ENCODE assay signal across 27 cellular contexts in the genomic region with DNA sequence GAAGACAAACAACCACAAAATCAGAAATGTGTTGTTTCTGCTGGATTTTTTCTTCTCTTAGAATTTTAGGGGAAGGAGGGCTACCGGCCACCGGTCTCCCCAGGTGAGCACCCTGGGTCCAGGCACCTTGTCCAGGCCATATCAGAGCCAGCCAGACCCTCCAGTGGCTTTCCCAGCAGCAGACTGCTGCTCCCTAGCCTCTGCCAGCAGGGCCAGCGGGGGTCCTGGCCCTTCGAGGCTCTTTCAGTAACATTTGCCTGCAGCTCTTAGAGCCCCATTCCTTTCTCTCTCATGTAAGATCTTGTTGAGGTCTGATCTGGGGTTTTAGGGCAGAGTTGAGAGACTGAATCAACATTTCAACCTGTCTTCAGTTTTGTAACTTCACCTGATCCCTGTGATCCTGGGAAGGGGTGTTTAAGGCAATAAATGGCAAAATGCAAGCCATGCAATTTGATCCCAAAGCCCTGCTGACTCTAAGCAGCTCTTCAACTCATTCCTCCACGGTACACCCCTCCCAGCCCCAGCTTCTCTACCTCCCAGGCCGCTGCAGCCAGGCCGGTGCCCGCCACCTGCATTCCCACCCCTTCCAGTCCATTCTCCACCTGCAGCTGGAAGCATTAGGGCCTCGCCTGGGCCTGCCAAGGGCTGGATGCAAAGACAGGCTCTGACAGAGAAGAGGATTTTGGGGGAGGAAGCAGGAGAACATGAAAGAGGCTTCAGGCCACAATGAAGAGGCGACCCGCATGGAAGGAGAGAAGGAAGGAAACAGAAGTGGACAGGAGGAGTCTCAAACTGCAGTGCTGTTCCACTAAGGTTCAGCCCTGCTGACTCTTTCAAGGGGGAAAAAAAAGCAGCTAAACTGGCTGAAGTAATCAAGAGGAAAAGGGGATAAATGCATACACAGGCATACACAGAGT.
A peak's percentile ranks its signal among the peaks of the same experiment; 100 is the strongest.
DNase-seq lines count a peak whose midpoint lies in the region; ATAC-seq and TF ChIP-seq lines count a peak whose summit lies in the region.
"Had no signal": no experiment of that assay in that cellular context is flagged by ENCODE, and none has a peak within 500 bp of the region (broad histone marks: within the 10 kb centered on the region; RNA-seq: fewer than 3 reads in every experiment).

No MANE protein-coding gene starts in this region.

- intact Hi-C loops in lower lobe of right lung (cut with DNase I): no loop called here

- H3K79me2 ChIP-seq in trophoblast cell (ENCODE audit: control insufficient read depth, insufficient read depth, low read length, poor library complexity): no peaks in the 10 kb centered on the region

- no peak overlapping the region for H2BK12ac ChIP-seq in trophoblast cell (ENCODE audit: low read length)

- no peak overlapping the region for H2BK5ac ChIP-seq in trophoblast cell (ENCODE audit: low read depth, low read length, poor library complexity)

- no peak overlapping the region for H3K23ac ChIP-seq in trophoblast cell (ENCODE audit: low read length)

- WGBS in thymus: 87% methylated on average over 11 of the region's 11 CpGs
- no CpG with 5 or more reads among the region's 11 CpGs for WGBS in trophoblast cell (ENCODE audit: extremely low coverage, insufficient coverage, insufficient read length)

- H3K27ac ChIP-seq in VCaP (peak overlapping the region; percentile 38), lower lobe of right lung (no peak overlapping the region), thymus (ENCODE audit: low read depth) (peak overlapping the region; percentile 15), trophoblast cell (ENCODE audit: low read depth, low read length) (no peak overlapping the region)
- H3K27ac ChIP-seq: 22Rv1, coronary artery, HL-60, thoracic aorta had no signal

- no peak overlapping the region for H4K8ac ChIP-seq in trophoblast cell (ENCODE audit: low read depth, low read length)

- ATAC-seq in lower lobe of right lung: no peak
- no peak for ATAC-seq in HG02981 (IDR thresholded peaks at IDR 0.05; ENCODE audit: unreplicated experiment)
- ATAC-seq: CD8-positive, alpha-beta T cell; effector memory CD8-positive, alpha-beta T cell; esophagus mucosa had no signal

- H3K36me3 ChIP-seq in lower lobe of right lung: no peaks in the 10 kb centered on the region
- no peaks in the 10 kb centered on the region for H3K36me3 ChIP-seq in thymus (ENCODE audit: control insufficient read depth, insufficient read depth)
- H3K36me3 ChIP-seq in trophoblast cell (ENCODE audit: control insufficient read depth in 1 of 2, insufficient read depth in 2 of 2, low read length in 2 of 2): no peaks in the 10 kb centered on the region
- H3K36me3 ChIP-seq: thoracic aorta had no signal

- H2AK5ac ChIP-seq in trophoblast cell (ENCODE audit: low read length): no peak overlapping the region

- TF ChIP-seq CTCF in VCaP (conservative IDR thresholded peaks at IDR 0.05): no peak
- no peak for TF ChIP-seq CTCF in lower lobe of right lung (IDR thresholded peaks at IDR 0.05)

- no peak overlapping the region for H3K9ac ChIP-seq in trophoblast cell (ENCODE audit: low read length)

- no peak overlapping the region for H2BK120ac ChIP-seq in trophoblast cell (ENCODE audit: insufficient read depth, low read length, poor library complexity)

- no peak overlapping the region for H3K18ac ChIP-seq in trophoblast cell (ENCODE audit: low read length)

- peaks cover 10% of the 10 kb centered on the region for H3K27me3 ChIP-seq in lower lobe of right lung (ENCODE audit: low read depth)
- no peaks in the 10 kb centered on the region for H3K27me3 ChIP-seq in thymus (ENCODE audit: control insufficient read depth, insufficient read depth)
- peaks cover 2% of the 10 kb centered on the region for H3K27me3 ChIP-seq in trophoblast cell (ENCODE audit: insufficient read depth, low read length)

- H4K91ac ChIP-seq in trophoblast cell (ENCODE audit: low read depth, low read length): no peak overlapping the region

- no peak overlapping the region for H3K14ac ChIP-seq in trophoblast cell (ENCODE audit: low read length)

- no peaks in the 10 kb centered on the region for H3K4me1 ChIP-seq in lower lobe of right lung
- H3K4me1 ChIP-seq in thymus (ENCODE audit: control insufficient read depth, insufficient read depth, low read length): no peaks in the 10 kb centered on the region
- no peaks in the 10 kb centered on the region for H3K4me1 ChIP-seq in trophoblast cell (ENCODE audit: control insufficient read depth in 1 of 2, insufficient read depth in 2 of 2, low read length in 2 of 2)

- H3K4me3 ChIP-seq in lower lobe of right lung (no peak overlapping the region), thymus (ENCODE audit: low read length) (no peak overlapping the region), trophoblast cell (ENCODE audit: low read depth, low read length) (no peak overlapping the region)
- H3K4me3 ChIP-seq: coronary artery, thoracic aorta had no signal

- H3K4me2 ChIP-seq in trophoblast cell (ENCODE audit: low read length): no peak overlapping the region

- H3K79me1 ChIP-seq in trophoblast cell (ENCODE audit: low read length): no peaks in the 10 kb centered on the region

- no peak overlapping the region for H2AFZ ChIP-seq in trophoblast cell (ENCODE audit: insufficient read depth, low read length, poor library complexity)

- peak; percentile 4 for DNase-seq in activated effector memory CD4-positive, alpha-beta T cell treated with anti-CD3 and anti-CD28 coated beads, Interleukin-2, amount 50 U/mL, for 16 hours
- DNase-seq in activated effector memory CD4-positive, alpha-beta T cell treated with Interleukin-2 at 50 U/mL for 16 hours: no peak
- DNase-seq in lower lobe of right lung (peak; percentile 19), NCI-H526 (lab: John Stamatoyannopoulos, UW) (no peak), trophoblast cell (no peak)
- DNase-seq: activated CD8-positive, alpha-beta memory T cell treated with anti-CD3 and anti-CD28 coated beads for 24 hours; activated naive CD4-positive, alpha-beta T cell; activated T-cell treated with anti-CD3 and anti-CD28 coated beads, Interleukin-2, amount 50 U/mL, for 1 hour; CD8-positive, alpha-beta T cell; DMS153; effector memory CD8-positive, alpha-beta T cell; foreskin melanocyte; GOT3; hippocampal formation; mammary epithelial cell; NCI-H187 treated with DMSO at 0.1 percent for 48 hours; retina; stimulated activated CD4-positive, alpha-beta T cell treated with anti-CD3 and anti-CD28 coated beads, Interleukin-4, amount 100 ng/mL, for 4 hours; stimulated activated naive CD4-positive, alpha-beta T cell had no signal

- H3K4ac ChIP-seq in trophoblast cell (ENCODE audit: low read depth, low read length): no peak overlapping the region

- no peaks in the 10 kb centered on the region for H3K9me3 ChIP-seq in lower lobe of right lung
- no peaks in the 10 kb centered on the region for H3K9me3 ChIP-seq in thymus (ENCODE audit: control insufficient read depth)
- H3K9me3 ChIP-seq in trophoblast cell (ENCODE audit: insufficient read depth, low read depth, low read length): no peaks in the 10 kb centered on the region
- H3K9me3 ChIP-seq: thoracic aorta had no signal

- H4K12ac ChIP-seq in trophoblast cell (ENCODE audit: low read depth, low read length): no peak overlapping the region

Comparison
In these comparisons a context has a peak if more than half of its experiments do, and no peak if none do; other contexts are left out.
1. DNase-seq: peak in activated effector memory CD4-positive, alpha-beta T cell treated with anti-CD3 and anti-CD28 coated beads, Interleukin-2, amount 50 U/mL, for 16 hours (single experiment) and lower lobe of right lung (single experiment); none in activated effector memory CD4-positive, alpha-beta T cell treated with Interleukin-2 at 50 U/mL for 16 hours (single experiment), NCI-H526 (0 of 2) and trophoblast cell (0 of 2).
2. H3K27ac ChIP-seq: peak in VCaP (single experiment) and thymus (single experiment); none in lower lobe of right lung (single experiment) and trophoblast cell (single experiment).